In genomic region chr6:13259393-13259792, GRCh38 we compare ENCODE assay signal across 18 cellular contexts.
DNase-seq lines count a peak whose midpoint lies in the region; ATAC-seq and TF ChIP-seq lines count a peak whose summit lies in the region.
"Had no signal": no experiment of that assay in that cellular context is flagged by ENCODE, and none has a peak within 500 bp of the region (broad histone marks: within the 10 kb centered on the region; RNA-seq: fewer than 3 reads in every experiment).

No MANE protein-coding gene starts in this region.

- H3K9ac ChIP-seq in BLaER1, result peak overlapping the region; percentile 79; the same call in 1 of the 2 replicates

- TF ChIP-seq CTCF in uterus (IDR thresholded peaks at IDR 0.05), result no peak

- DNase-seq in SHP77 treated with DMSO at 0.1 percent for 48 hours (lab: John Stamatoyannopoulos, UW), result no peak
- no peak for DNase-seq in uterus
- no peak for DNase-seq in islet precursor cell
- DNase-seq: activated effector memory CD4-positive, alpha-beta T cell treated with Interleukin-2 at 50 U/mL for 16 hours; amygdala; CD4-positive, CD25-positive, alpha-beta regulatory T cell; foreskin melanocyte; lower lobe of right lung; natural killer cell; NCI-H146; NCI-H510A treated with DMSO at 0.1 percent for 48 hours had no signal

- no peaks in the 10 kb centered on the region for H4K20me1 ChIP-seq in BLaER1

- ATAC-seq in GM18873 (IDR thresholded peaks at IDR 0.05; ENCODE audit: low FRiP score, unreplicated experiment), result peak; percentile 40
- ATAC-seq in HG02571 (IDR thresholded peaks at IDR 0.05; ENCODE audit: unreplicated experiment), result peak; percentile 50
- ATAC-seq in HG03565 (IDR thresholded peaks at IDR 0.05; ENCODE audit: unreplicated experiment), result peak; percentile 41
- ATAC-seq in HG03045 (IDR thresholded peaks at IDR 0.05; ENCODE audit: unreplicated experiment), result no peak
- ATAC-seq: lower lobe of right lung, natural killer cell, Panc1 had no signal

- H3K4me2 ChIP-seq in BLaER1, result peak overlapping the region; percentile 88

- H3K27me3 ChIP-seq in BLaER1, result no peaks in the 10 kb centered on the region
- no peaks in the 10 kb centered on the region for H3K27me3 ChIP-seq in uterus

- H3K4me1 ChIP-seq in BLaER1, result peaks cover 98% of the 10 kb centered on the region
- H3K4me1 ChIP-seq in uterus, result no peaks in the 10 kb centered on the region

- H3K36me3 ChIP-seq in BLaER1, result no peaks in the 10 kb centered on the region; the same call in 1 of the 2 replicates
- no peaks in the 10 kb centered on the region for H3K36me3 ChIP-seq in uterus
- H3K36me3 ChIP-seq: lower lobe of right lung had no signal

- intact Hi-C loops in uterus (cut with DNase I; ENCODE audit: low total_unique reads), result no loop called here

- H3K27ac ChIP-seq in BLaER1 (peak overlapping the region; percentile 94), uterus (no peak overlapping the region)
- H3K27ac ChIP-seq: lower lobe of right lung, thoracic aorta had no signal

- TF ChIP-seq POLR2A in uterus (IDR thresholded peaks at IDR 0.05), result no peak

- peaks cover 25% of the 10 kb centered on the region for H3K9me3 ChIP-seq in BLaER1
- H3K9me3 ChIP-seq in uterus, result no peaks in the 10 kb centered on the region
- H3K9me3 ChIP-seq: thoracic aorta had no signal

- H3K4me3 ChIP-seq in BLaER1 (no peak overlapping the region), uterus (no peak overlapping the region)
- H3K4me3 ChIP-seq: lower lobe of right lung, thoracic aorta had no signal
